8 cellular contexts compared by ENCODE assay signal in genomic region chr6:92777146-92777740, GRCh38.
A peak's percentile ranks its signal among the peaks of the same experiment; 100 is the strongest.
DNase-seq lines count a peak whose midpoint lies in the region; ATAC-seq and TF ChIP-seq lines count a peak whose summit lies in the region.

No MANE protein-coding gene starts in this region.

- peak; percentile 86 for ATAC-seq in HG03342 (IDR thresholded peaks at IDR 0.05; ENCODE audit: unreplicated experiment)
- no peak for ATAC-seq in HG02970 (IDR thresholded peaks at IDR 0.05; ENCODE audit: low FRiP score, unreplicated experiment)
- ATAC-seq in activated T-helper 17 cell treated with anti-CD3 and anti-CD28 coated beads, Interleukin-2, amount 50 U/mL, for 72 hours (replicated peaks): no peak

- no peaks in the 10 kb centered on the region for H3K4me1 Mint-ChIP-seq in activated T-helper 17 cell treated with anti-CD3 and anti-CD28 coated beads, Interleukin-2, amount 50 U/mL, for 72 hours

- DNase-seq in GM10266 (ENCODE audit: extremely low spot score) (no peak), NCI-H82 (lab: John Stamatoyannopoulos, UW) (peak; percentile 50), epithelial cell of esophagus (ENCODE audit: low read depth) (peak; percentile 62), superior temporal gyrus (ENCODE audit: extremely low spot score) (peak; percentile 69), AG08395 (ENCODE audit: low spot score) (no peak)

- H3K27ac Mint-ChIP-seq in activated T-helper 17 cell treated with anti-CD3 and anti-CD28 coated beads, Interleukin-2, amount 50 U/mL, for 72 hours: no peak overlapping the region

- no peaks in the 10 kb centered on the region for H3K27me3 Mint-ChIP-seq in activated T-helper 17 cell treated with anti-CD3 and anti-CD28 coated beads, Interleukin-2, amount 50 U/mL, for 72 hours

- H3K36me3 Mint-ChIP-seq in activated T-helper 17 cell treated with anti-CD3 and anti-CD28 coated beads, Interleukin-2, amount 50 U/mL, for 72 hours (ENCODE audit: low read depth): no peaks in the 10 kb centered on the region

- no peak overlapping the region for H3K4me3 Mint-ChIP-seq in activated T-helper 17 cell treated with anti-CD3 and anti-CD28 coated beads, Interleukin-2, amount 50 U/mL, for 72 hours

- H3K4me3 ChIP-seq in epithelial cell of esophagus (ENCODE audit: low read length): no peak overlapping the region

- peak; percentile 51 for TF ChIP-seq CTCF in GM10266 (IDR thresholded peaks at IDR 0.05; ENCODE audit: control insufficient read depth, insufficient read depth, low read depth, missing control alignments)
- peak; percentile 72 for TF ChIP-seq CTCF in epithelial cell of esophagus (IDR thresholded peaks at IDR 0.05; ENCODE audit: insufficient read depth, low read depth, low read length, missing control alignments)

- H3K9me3 Mint-ChIP-seq in activated T-helper 17 cell treated with anti-CD3 and anti-CD28 coated beads, Interleukin-2, amount 50 U/mL, for 72 hours: peaks cover 4% of the 10 kb centered on the region

Comparison
In these comparisons a context has a peak if more than half of its experiments do, and no peak if none do; other contexts are left out.
1. DNase-seq: peak in NCI-H82 (single experiment), epithelial cell of esophagus (single experiment) and superior temporal gyrus (single experiment); none in GM10266 (single experiment) and AG08395 (single experiment).